In genomic region chr6:131015630-131016263, GRCh38 we compare ENCODE assay signal across 11 cellular contexts. TPM values are rescaled to one million over a fixed set of nuclear protein-coding genes. Genes with fewer than 3 reads are reported as not detected.
DNase-seq lines count a peak whose midpoint lies in the region; ATAC-seq and TF ChIP-seq lines count a peak whose summit lies in the region.
"Had no signal": no experiment of that assay in that cellular context is flagged by ENCODE, and none has a peak within 500 bp of the region (broad histone marks: within the 10 kb centered on the region; RNA-seq: fewer than 3 reads in every experiment).

No MANE protein-coding gene starts in this region.

- intact Hi-C loops in heart right ventricle (cut with DNase I) = loop anchor here in 2 of 10 donors (2.0 to 10.0 kb wide), 3 partner anchors 47 to 49 kb away; partner anchors contain the start of gene EPB41L2 (in 2 of the 2)
- intact Hi-C loops in posterior vena cava (cut with DNase I) = no loop called here

- no peaks in the 10 kb centered on the region for H3K9me3 ChIP-seq in heart right ventricle
- H3K9me3 ChIP-seq in BE2C = no peaks in the 10 kb centered on the region
- H3K9me3 ChIP-seq: HAP-1 had no signal

- TF ChIP-seq POLR2A in GM18505 (IDR thresholded peaks at IDR 0.05; ENCODE audit: borderline replicate concordance, extremely low read depth, insufficient read depth, insufficient read length) = no peak

- WGBS in heart right ventricle, 2 donors = 30 to 51% methylated on average over 3 of the region's 3 CpGs

- TF ChIP-seq CTCF in astrocyte of the cerebellum (IDR thresholded peaks at IDR 0.05; ENCODE audit: low read depth, low read length, missing control alignments) (no peak), heart right ventricle (IDR thresholded peaks at IDR 0.05) (no peak), BE2C (IDR thresholded peaks at IDR 0.05; ENCODE audit: low read depth, low read length) (no peak)

- H3K4me1 ChIP-seq in heart right ventricle (peaks cover 0 to 57% (median 36%) of the 10 kb centered on the region in 9 donors), BE2C (no peaks in the 10 kb centered on the region)

- H3K27me3 ChIP-seq in heart right ventricle = no peaks in the 10 kb centered on the region
- H3K27me3 ChIP-seq in BE2C = no peaks in the 10 kb centered on the region

- no peaks in the 10 kb centered on the region for H3K36me3 ChIP-seq in heart right ventricle
- H3K36me3 ChIP-seq in BE2C = no peaks in the 10 kb centered on the region
- H3K36me3 ChIP-seq: HAP-1 had no signal

- in situ Hi-C loops in astrocyte of the cerebellum (cut with HindIII; ENCODE audit: low sequenced_read_pairs) = no loop called here

- ATAC-seq in heart right ventricle (peak; percentile 43 to 77 (median 60)), GM18505 (IDR thresholded peaks at IDR 0.05; ENCODE audit: unreplicated experiment) (no peak)

- DNase-seq in COLO829 (ENCODE audit: low spot score) = peak; percentile 10
- peak; percentile 52 for DNase-seq in astrocyte of the cerebellum (ENCODE audit: low read depth)
- peak in 1 of 2 donors; percentile 33 for DNase-seq in heart right ventricle
- peak; percentile 59 for DNase-seq in renal cortical epithelial cell (ENCODE audit: low read depth)
- DNase-seq in posterior vena cava (ENCODE audit: low spot score) = no peak
- no peak for DNase-seq in NCI-H82 (lab: John Stamatoyannopoulos, UW)
- DNase-seq in BE2C = no peak
- DNase-seq: NCI-H2081 treated with DMSO at 0.1 percent for 48 hours; stimulated activated CD4-positive, alpha-beta T cell treated with anti-CD3 and anti-CD28 coated beads, Interleukin-12 subunit alpha, Interleukin-12 subunit beta, amount 100 ng/mL, for 4 hours had no signal

- H3K4me3 ChIP-seq in astrocyte of the cerebellum (ENCODE audit: low read depth, low read length) = no peak overlapping the region
- no peak overlapping the region for H3K4me3 ChIP-seq in heart right ventricle
- H3K4me3 ChIP-seq in BE2C (ENCODE audit: low read depth, low read length) = no peak overlapping the region
- H3K4me3 ChIP-seq: HAP-1 had no signal

- H3K27ac ChIP-seq in heart right ventricle = peak overlapping the region in 8 of 10 donors; percentile 9 to 70 (median 39)

RNA-seq across cellular contexts. Expression of gene EPB41L2, which starts 47.3 kb away (rescaled TPM):
- 10 to 100 TPM; 46.1 to 98.6 (median 55.7) TPM for total RNA-seq in heart right ventricle
- 10 to 100 TPM; 18.0 to 54.8 TPM for polyA plus RNA-seq in heart right ventricle
- total RNA-seq in renal cortical epithelial cell = 52.3 and 78.7 TPM in 2 replicates
- 100 to 1,000 TPM; 143 to 193 TPM for total RNA-seq in posterior vena cava
- polyA plus RNA-seq in BE2C (2012; ENCODE audit: insufficient read depth, insufficient read length, low read depth) = 3.7 TPM

Comparison
In these comparisons a context has a peak if more than half of its experiments do, and no peak if none do; other contexts are left out.
1. DNase-seq: peak in COLO829 (single experiment), astrocyte of the cerebellum (single experiment) and renal cortical epithelial cell (single experiment); none in posterior vena cava (single experiment), NCI-H82 (single experiment) and BE2C (single experiment).